Comparison of ENCODE assay signal across 14 cellular contexts in genomic region chrX:45007598-45007997, GRCh38.
DNase-seq lines count a peak whose midpoint lies in the region; ATAC-seq and TF ChIP-seq lines count a peak whose summit lies in the region.
"Had no signal": no experiment of that assay in that cellular context is flagged by ENCODE, and none has a peak within 500 bp of the region (broad histone marks: within the 10 kb centered on the region; RNA-seq: fewer than 3 reads in every experiment).

No MANE protein-coding gene starts in this region.

- H3K36me3 ChIP-seq in SK-N-SH (replicated peaks in 1 of 2; ENCODE audit: control insufficient read depth in 1 of 2, insufficient read depth in 2 of 2, low read length in 1 of 2), result peaks cover 0 to 21% of the 10 kb centered on the region in 2 experiments
- H3K36me3 ChIP-seq: SJSA1, tibial artery had no signal

- DNase-seq in GM10248 (ENCODE audit: extremely low spot score), result peak; percentile 42
- DNase-seq in SIG-M5 (lab: John Stamatoyannopoulos, UW), result peak; percentile 0
- no peak for DNase-seq in SK-N-SH
- DNase-seq in foreskin melanocyte, result no peak
- DNase-seq in NCI-H526 treated with DMSO at 0.1 percent for 48 hours (lab: John Stamatoyannopoulos, UW), result no peak
- no peak for DNase-seq in NCI-H1092 (lab: John Stamatoyannopoulos, UW)
- DNase-seq: CD4-positive, alpha-beta memory T cell; NCI-H2081; stimulated activated CD4-positive, alpha-beta T cell treated with anti-CD3 and anti-CD28 coated beads, Interleukin-4, amount 100 ng/mL, for 1 hour; tibial artery had no signal

- peaks cover 27% of the 10 kb centered on the region; the same call in 1 of the 2 replicates for H3K79me2 ChIP-seq in SK-N-SH (ENCODE audit: insufficient read depth)

- H3K9ac ChIP-seq in SK-N-SH, result no peak overlapping the region

- no peak for TF ChIP-seq EP300 in SK-N-SH (IDR thresholded peaks at IDR 0.05; ENCODE audit: borderline replicate concordance in 1 of 2, low read depth in 1 of 2, low read length in 1 of 2)

- H2AFZ ChIP-seq in SK-N-SH (ENCODE audit: low read depth), result no peak overlapping the region

- no peak overlapping the region for H3K4me2 ChIP-seq in SK-N-SH

- H3F3A ChIP-seq in SK-N-SH (replicated peaks; ENCODE audit: insufficient read depth), result peaks cover 18% of the 10 kb centered on the region

- CTCF ChIA-PET in GM10248 (lab: Yijun Ruan, JAX) (interaction anchor here (1.7 kb wide), 1 partner anchor 19 kb away, joined by 4 read pairs; no protein-coding TSS in a partner anchor), SK-N-SH (lab: Yijun Ruan, JAX) (no interaction called here)

- POLR2A ChIA-PET in GM10248 (lab: Yijun Ruan, JAX), result no interaction called here
- POLR2A ChIA-PET in SK-N-SH (lab: Yijun Ruan, JAX), result no interaction called here

- ATAC-seq in GM19035 (IDR thresholded peaks at IDR 0.05; ENCODE audit: unreplicated experiment) (peak; percentile 79), HG02938 (IDR thresholded peaks at IDR 0.05; ENCODE audit: unreplicated experiment) (peak; percentile 84)
- ATAC-seq: esophagus mucosa had no signal

- no peaks in the 10 kb centered on the region for H4K20me1 ChIP-seq in SK-N-SH (ENCODE audit: insufficient read depth)

- H3K27ac ChIP-seq in SK-N-SH (ENCODE audit: low read depth in 2 of 2, low read length in 1 of 2), result no peak overlapping the region
- H3K27ac ChIP-seq: SJSA1, tibial artery had no signal

- H3K9me2 ChIP-seq in SK-N-SH, result no peaks in the 10 kb centered on the region

- no peaks in the 10 kb centered on the region for H3K27me3 ChIP-seq in SK-N-SH (ENCODE audit: insufficient read depth)
- H3K27me3 ChIP-seq: SJSA1, tibial artery had no signal

- WGBS in SK-N-SH (ENCODE audit: low lambda C conversion rate), result 82% methylated on average over 3 of the region's 3 CpGs

- TF ChIP-seq CTCF in GM10248 (IDR thresholded peaks at IDR 0.05; ENCODE audit: control extremely low read depth, extremely low read depth, low read depth, missing control alignments) (no peak), SK-N-SH (IDR thresholded peaks at IDR 0.05) (no peak)

- peaks cover 2 to 20% of the 10 kb centered on the region in 2 experiments; a peak in 2 of 4 replicates for H3K4me1 ChIP-seq in SK-N-SH (ENCODE audit: control insufficient read depth in 1 of 2, insufficient read depth in 2 of 2, low read depth in 1 of 2, low read length in 1 of 2)
- H3K4me1 ChIP-seq: SJSA1, tibial artery had no signal

- TF ChIP-seq RAD21 in SK-N-SH (IDR thresholded peaks at IDR 0.05; ENCODE audit: low read length), result no peak

- no peaks in the 10 kb centered on the region for H3K9me3 ChIP-seq in SK-N-SH
- H3K9me3 ChIP-seq: SJSA1 had no signal

- no peak overlapping the region for H3K4me3 ChIP-seq in SK-N-SH (ENCODE audit: low read depth in 2 of 2, low read length in 1 of 2)
- H3K4me3 ChIP-seq: SJSA1, tibial artery had no signal

TF ChIP-seq in SK-N-SH, 30 proteins besides CTCF, POLR2A, EP300 and RAD21:
- TF ChIP-seq USF2 (IDR thresholded peaks at IDR 0.05; ENCODE audit: borderline replicate concordance, low read depth, low read length), result no peak

Comparison
In these comparisons a context has a peak if more than half of its experiments do, and no peak if none do; other contexts are left out.
1. DNase-seq: peak in GM10248 (single experiment) and SIG-M5 (single experiment); none in SK-N-SH (single experiment), foreskin melanocyte (single experiment), NCI-H526 treated with DMSO at 0.1 percent for 48 hours (single experiment) and NCI-H1092 (single experiment).